8 cellular contexts compared by ENCODE assay signal in the genomic region with DNA sequence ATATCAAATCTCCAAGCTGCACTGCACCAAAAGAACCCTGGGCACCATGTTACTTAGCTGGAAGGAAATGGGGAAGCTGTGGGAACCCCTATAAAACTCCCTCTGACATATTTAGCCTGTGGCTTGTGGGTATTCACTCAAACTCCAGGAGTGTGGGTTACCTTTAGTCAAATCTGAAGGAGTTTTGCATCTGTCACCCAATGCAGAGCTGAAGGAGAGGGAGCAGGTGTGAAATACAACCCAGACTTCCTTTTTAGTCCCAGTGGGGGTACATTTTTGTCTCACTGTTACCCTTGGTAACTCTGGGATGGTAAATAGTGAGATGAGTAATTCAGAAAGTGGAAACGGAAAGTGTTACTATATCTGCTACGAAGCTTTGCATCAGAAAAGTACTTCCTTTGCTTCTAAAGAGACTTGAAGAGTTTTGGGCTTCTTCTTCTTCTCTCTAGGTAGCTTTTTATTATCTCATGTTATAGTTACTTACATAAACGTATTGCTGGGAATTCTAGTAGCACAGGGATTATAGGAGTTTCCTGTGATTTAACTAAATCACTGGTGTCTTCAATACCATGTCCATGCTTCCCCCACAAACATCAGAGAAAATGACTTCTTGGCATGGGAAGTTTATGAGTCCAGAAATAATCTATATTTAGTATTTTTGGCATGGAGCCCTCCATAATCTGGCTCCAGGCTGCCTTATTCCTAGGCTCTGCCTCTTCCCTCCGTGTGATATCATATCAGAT.
DNase-seq lines count a peak whose midpoint lies in the region; ATAC-seq and TF ChIP-seq lines count a peak whose summit lies in the region.

No MANE protein-coding gene starts in this region.

- intact Hi-C loops in sciatic nerve (cut with DNase I): no loop called here

- no peak overlapping the region for H3K4me2 ChIP-seq in smooth muscle cell

- H3K4me1 ChIP-seq in smooth muscle cell (ENCODE audit: low read depth): no peaks in the 10 kb centered on the region

- no peaks in the 10 kb centered on the region for H3K9me3 ChIP-seq in smooth muscle cell (replicated peaks; ENCODE audit: low read depth)

- H3K9ac ChIP-seq in smooth muscle cell (ENCODE audit: low read depth): no peak overlapping the region

- peak; percentile 57 for DNase-seq in stimulated activated CD4-positive, alpha-beta T cell treated with anti-CD3 and anti-CD28 coated beads, Interleukin-4, amount 100 ng/mL, for 24 hours
- no peak for DNase-seq in stimulated activated CD4-positive, alpha-beta T cell treated with anti-CD3 and anti-CD28 coated beads, Interleukin-2, amount 100 ng/mL, for 48 hours
- peak; percentile 26 for DNase-seq in RPMI7951 (ENCODE audit: low read depth)
- DNase-seq in sciatic nerve (ENCODE audit: low spot score): no peak
- no peak for DNase-seq in foreskin fibroblast
- DNase-seq in smooth muscle cell (lab: John Stamatoyannopoulos, UW; ENCODE audit: unreplicated experiment): no peak
- no peak for DNase-seq in activated CD4-positive, CD25-positive, alpha-beta regulatory T cell (lab: John Stamatoyannopoulos, UW)

- no peaks in the 10 kb centered on the region for H3K79me2 ChIP-seq in smooth muscle cell (ENCODE audit: low read depth)

- H3K4me3 ChIP-seq in foreskin fibroblast (ENCODE audit: low read depth in 1 of 2, low read length in 2 of 2) (no peak overlapping the region), smooth muscle cell (no peak overlapping the region)

- no peak overlapping the region for H3K27ac ChIP-seq in smooth muscle cell (ENCODE audit: low read depth)

- H3F3A ChIP-seq in smooth muscle cell (ENCODE audit: low read depth): no peaks in the 10 kb centered on the region

- no peak overlapping the region for H2AFZ ChIP-seq in smooth muscle cell (ENCODE audit: low read depth)

- no peaks in the 10 kb centered on the region for H3K36me3 ChIP-seq in smooth muscle cell (ENCODE audit: low read depth)

- TF ChIP-seq CTCF in foreskin fibroblast (IDR thresholded peaks at IDR 0.05; ENCODE audit: low read depth, low read length) (no peak), smooth muscle cell (IDR thresholded peaks at IDR 0.05; ENCODE audit: borderline replicate concordance, insufficient read depth, poor library complexity, severe bottlenecking) (no peak)

- WGBS in smooth muscle cell (ENCODE audit: low lambda C conversion rate): 50% methylated on average over 4 of the region's 4 CpGs

- H4K20me1 ChIP-seq in smooth muscle cell (ENCODE audit: low read depth): no peaks in the 10 kb centered on the region

- no peaks in the 10 kb centered on the region for H3K27me3 ChIP-seq in smooth muscle cell (ENCODE audit: low read depth)

- ATAC-seq in HG03097 (IDR thresholded peaks at IDR 0.05; ENCODE audit: low FRiP score, unreplicated experiment): peak; percentile 85
- ATAC-seq in sciatic nerve: peak; percentile 20

Comparison
In these comparisons a context has a peak if more than half of its experiments do, and no peak if none do; other contexts are left out.
1. DNase-seq: peak in stimulated activated CD4-positive, alpha-beta T cell treated with anti-CD3 and anti-CD28 coated beads, Interleukin-4, amount 100 ng/mL, for 24 hours (single experiment) and RPMI7951 (single experiment); none in stimulated activated CD4-positive, alpha-beta T cell treated with anti-CD3 and anti-CD28 coated beads, Interleukin-2, amount 100 ng/mL, for 48 hours (0 of 2), sciatic nerve (single experiment), foreskin fibroblast (0 of 2), smooth muscle cell (single experiment) and activated CD4-positive, CD25-positive, alpha-beta regulatory T cell (0 of 4).